ENCODE assay signal across 39 cellular contexts in the genomic region with DNA sequence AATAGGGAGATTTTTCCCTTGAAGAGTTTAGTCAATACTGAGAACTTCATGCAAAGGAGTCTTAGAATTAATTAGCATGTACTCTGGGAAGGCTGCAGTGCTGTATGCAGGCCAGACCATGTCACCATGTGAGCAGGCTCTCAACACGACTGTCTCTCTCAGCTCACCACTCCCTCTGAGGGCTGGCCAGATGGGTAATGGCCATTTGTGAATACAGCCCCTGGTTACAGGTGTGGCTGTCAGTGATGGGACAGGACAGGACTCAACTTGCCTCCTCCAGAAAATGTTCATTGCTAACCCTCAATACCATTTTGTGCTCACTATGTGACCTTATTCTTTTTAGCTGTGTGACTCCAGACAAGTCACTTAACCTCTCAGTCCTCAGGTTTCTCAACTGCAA. TPM values are rescaled to one million over a fixed set of nuclear protein-coding genes. Genes with fewer than 3 reads are reported as not detected.
"Had no signal": no experiment of that assay in that cellular context is flagged by ENCODE, and none has a peak within 500 bp of the region (broad histone marks: within the 10 kb centered on the region; RNA-seq: fewer than 3 reads in every experiment).

No MANE protein-coding gene starts in this region.

- H3K9me3 ChIP-seq: adrenal gland, body of pancreas had no signal

- ATAC-seq: activated CD8-positive, alpha-beta memory T cell treated with anti-CD3 and anti-CD28 coated beads, Interleukin-2, amount 10 ng/mL, durations not matched to agents 7 days and 5 days; activated CD8-positive, alpha-beta T cell treated with anti-CD3 and anti-CD28 coated beads, Interleukin-2, amount 10 ng/mL, durations not matched to agents 7 days and 5 days; activated naive CD4-positive, alpha-beta T cell treated with anti-CD3 and anti-CD28 coated beads, Interleukin-2, amount 50 U/mL, for 72 hours; activated T-cell treated with anti-CD3 and anti-CD28 coated beads, Interleukin-2, amount 50 U/mL, for 4 hours; activated T-cell treated with anti-CD3 and anti-CD28 coated beads, Interleukin-2, amount 50 U/mL, for 72 hours; activated T-helper 17 cell treated with anti-CD3 and anti-CD28 coated beads, Interleukin-2, amount 50 U/mL, for 72 hours; body of pancreas; T-cell; T-helper 17 cell had no signal

- H3K27ac ChIP-seq: adrenal gland, body of pancreas, brain microvascular endothelial cell, breast epithelium, cardiac muscle cell, VCaP had no signal

- FAIRE-seq: astrocyte, TTC549 had no signal

- H3K27me3 ChIP-seq: adrenal gland, body of pancreas, brain microvascular endothelial cell, breast epithelium, cardiac muscle cell had no signal

- H3K27me3 Mint-ChIP-seq: activated CD4-positive, alpha-beta memory T cell treated with anti-CD3 and anti-CD28 coated beads for 36 hours; activated CD8-positive, alpha-beta memory T cell treated with anti-CD3 and anti-CD28 coated beads, Interleukin-2, amount 10 ng/mL, durations not matched to agents 7 days and 5 days; activated naive CD8-positive, alpha-beta T cell treated with anti-CD3 and anti-CD28 coated beads for 36 hours; activated T-helper 17 cell treated with anti-CD3 and anti-CD28 coated beads, Interleukin-2, amount 50 U/mL, for 72 hours had no signal

- H3K4me1 Mint-ChIP-seq: activated CD4-positive, alpha-beta T cell treated with anti-CD3 and anti-CD28 coated beads, Interleukin-2, amount 10 ng/mL, durations not matched to agents 24 days and 14 days; activated CD8-positive, alpha-beta memory T cell treated with anti-CD3 and anti-CD28 coated beads, Interleukin-2, amount 10 ng/mL, durations not matched to agents 7 days and 5 days; activated T-helper 17 cell treated with anti-CD3 and anti-CD28 coated beads, Interleukin-2, amount 50 U/mL, for 72 hours; central memory CD8-positive, alpha-beta T cell had no signal

- DNase-seq: activated B cell treated with CpG ODN at 0.5 μM for 24 hours; activated CD4-positive, alpha-beta memory T cell treated with anti-CD3 and anti-CD28 coated beads for 36 hours; activated CD4-positive, alpha-beta T cell treated with anti-CD3 and anti-CD28 coated beads for 4 hours; activated CD4-positive, alpha-beta T cell treated with anti-CD3 and anti-CD28 coated beads, Interleukin-2, amount 10 ng/mL, durations not matched to agents 24 days and 14 days; activated CD4-positive, alpha-beta T cell treated with anti-CD3 and anti-CD28 coated beads, Interleukin-2, amount 50 U/mL, for 1 hour; activated CD4-positive, alpha-beta T cell treated with anti-CD3 and anti-CD28 coated beads, Interleukin-2, amount 50 U/mL, for 4 hours; activated CD4-positive, CD25-positive, alpha-beta regulatory T cell treated with anti-CD3 and anti-CD28 coated beads, Interleukin-2, amount 50 U/mL, for 72 hours; activated CD8-positive, alpha-beta memory T cell treated with anti-CD3 and anti-CD28 coated beads for 24 hours; activated CD8-positive, alpha-beta memory T cell treated with anti-CD3 and anti-CD28 coated beads, Interleukin-2, amount 10 ng/mL, durations not matched to agents 7 days and 5 days; activated CD8-positive, alpha-beta T cell treated with anti-CD3 and anti-CD28 coated beads, Interleukin-2, amount 10 ng/mL, durations not matched to agents 7 days and 5 days; activated effector memory CD4-positive, alpha-beta T cell treated with anti-CD3 and anti-CD28 coated beads, Interleukin-2, amount 50 U/mL, for 16 hours; activated gamma-delta T cell treated with Interleukin-2 at 50 U/mL for 16 hours; activated naive CD4-positive, alpha-beta T cell; activated naive CD4-positive, alpha-beta T cell treated with anti-CD3 and anti-CD28 coated beads for 36 hours; activated naive CD4-positive, alpha-beta T cell treated with anti-CD3 and anti-CD28 coated beads, Interleukin-2, amount 50 U/mL, for 16 hours; activated naive CD8-positive, alpha-beta T cell treated with anti-CD3 and anti-CD28 coated beads for 36 hours; activated T-cell treated with anti-CD3 and anti-CD28 coated beads for 4 hours; activated T-cell treated with anti-CD3 and anti-CD28 coated beads, Interleukin-2, amount 50 U/mL, for 1 hour; activated T-cell treated with anti-CD3 and anti-CD28 coated beads, Interleukin-2, amount 50 U/mL, for 4 hours; activated T-cell treated with anti-CD3 and anti-CD28 coated beads, Interleukin-2, amount 50 U/mL, for 72 hours; adrenal gland; amniotic stem cell; aorta; body of pancreas; brain microvascular endothelial cell; caudate nucleus; cerebellar nuclear complex; T-cell; T-helper 17 cell; T-helper 9 cell had no signal

- H3K9me3 Mint-ChIP-seq: activated naive CD4-positive, alpha-beta T cell treated with anti-CD3 and anti-CD28 coated beads for 36 hours; activated naive CD8-positive, alpha-beta T cell treated with anti-CD3 and anti-CD28 coated beads for 36 hours; activated T-helper 17 cell treated with anti-CD3 and anti-CD28 coated beads, Interleukin-2, amount 50 U/mL, for 72 hours; central memory CD8-positive, alpha-beta T cell had no signal

- H3K4me3 Mint-ChIP-seq: activated B cell treated with CpG ODN at 0.5 μM for 24 hours; activated CD4-positive, alpha-beta memory T cell treated with anti-CD3 and anti-CD28 coated beads for 36 hours; activated CD4-positive, alpha-beta T cell treated with anti-CD3 and anti-CD28 coated beads, Interleukin-2, amount 10 ng/mL, durations not matched to agents 24 days and 14 days; activated CD8-positive, alpha-beta memory T cell treated with anti-CD3 and anti-CD28 coated beads, Interleukin-2, amount 10 ng/mL, durations not matched to agents 7 days and 5 days; activated CD8-positive, alpha-beta T cell treated with anti-CD3 and anti-CD28 coated beads, Interleukin-2, amount 10 ng/mL, durations not matched to agents 7 days and 5 days; activated naive CD4-positive, alpha-beta T cell treated with anti-CD3 and anti-CD28 coated beads for 36 hours; activated naive CD8-positive, alpha-beta T cell treated with anti-CD3 and anti-CD28 coated beads for 36 hours; activated T-cell treated with anti-CD3 and anti-CD28 coated beads, Interleukin-2, amount 50 U/mL, for 4 hours; activated T-cell treated with anti-CD3 and anti-CD28 coated beads, Interleukin-2, amount 50 U/mL, for 72 hours; activated T-helper 1 cell treated with anti-CD3 and anti-CD28 coated beads, Interleukin-12 subunit alpha, Interleukin-12 subunit beta, Interleukin-2, Interleukin-4 antibody, amounts not matched to agents 30 ng/mL and 10 ng/mL and 1 ng/mL, durations not matched to agents 14 hours and 24 hours and 36 hours; activated T-helper 17 cell treated with anti-CD3 and anti-CD28 coated beads, Interleukin-2, amount 50 U/mL, for 72 hours; central memory CD8-positive, alpha-beta T cell; T-cell; T-helper 17 cell had no signal

- H3K4me1 ChIP-seq: adrenal gland, body of pancreas, breast epithelium had no signal

- H3K36me3 ChIP-seq: adrenal gland, brain microvascular endothelial cell, breast epithelium, cardiac muscle cell had no signal

- H3K4me3 ChIP-seq: adrenal gland, body of pancreas, breast epithelium, cardiac muscle cell had no signal

- H3K27ac Mint-ChIP-seq: activated B cell treated with CpG ODN at 0.5 μM for 24 hours; activated CD4-positive, alpha-beta memory T cell treated with anti-CD3 and anti-CD28 coated beads for 36 hours; activated CD4-positive, alpha-beta T cell treated with anti-CD3 and anti-CD28 coated beads, Interleukin-2, amount 10 ng/mL, durations not matched to agents 24 days and 14 days; activated CD8-positive, alpha-beta memory T cell treated with anti-CD3 and anti-CD28 coated beads, Interleukin-2, amount 10 ng/mL, durations not matched to agents 7 days and 5 days; activated CD8-positive, alpha-beta T cell treated with anti-CD3 and anti-CD28 coated beads, Interleukin-2, amount 10 ng/mL, durations not matched to agents 7 days and 5 days; activated naive CD4-positive, alpha-beta T cell treated with anti-CD3 and anti-CD28 coated beads for 36 hours; activated naive CD4-positive, alpha-beta T cell treated with anti-CD3 and anti-CD28 coated beads, Interleukin-2, amount 50 U/mL, for 72 hours; activated naive CD8-positive, alpha-beta T cell treated with anti-CD3 and anti-CD28 coated beads for 36 hours; activated T-cell treated with anti-CD3 and anti-CD28 coated beads, Interleukin-2, amount 50 U/mL, for 72 hours; activated T-helper 1 cell treated with anti-CD3 and anti-CD28 coated beads, Interleukin-12 subunit alpha, Interleukin-12 subunit beta, Interleukin-2, Interleukin-4 antibody, amounts not matched to agents 30 ng/mL and 10 ng/mL and 1 ng/mL, durations not matched to agents 14 hours and 24 hours and 36 hours; activated T-helper 17 cell treated with anti-CD3 and anti-CD28 coated beads, Interleukin-2, amount 50 U/mL, for 72 hours; T-cell; T-helper 17 cell had no signal

RNA-seq across cellular contexts. Expression of a gene that starts 5.2 kb away (rescaled TPM):
- total RNA-seq: activated CD8-positive, alpha-beta memory T cell treated with anti-CD3 and anti-CD28 coated beads, Interleukin-2, amount 10 ng/mL, durations not matched to agents 7 days and 5 days; adrenal gland; aorta; astrocyte; cardiac muscle cell had no signal
- polyA plus RNA-seq: aorta, cardiac muscle cell had no signal
